8 cellular contexts compared by ENCODE assay signal in genomic region chr19:18203408-18203862, GRCh38. TPM values are rescaled to one million over a fixed set of nuclear protein-coding genes. Genes with fewer than 3 reads are reported as not detected.
A peak's percentile ranks its signal among the peaks of the same experiment; 100 is the strongest.
DNase-seq lines count a peak whose midpoint lies in the region; TF ChIP-seq lines count a peak whose summit lies in the region.

No MANE protein-coding gene starts in this region.

- peak; percentile 33 for DNase-seq in NCI-H2171 (lab: John Stamatoyannopoulos, UW)
- DNase-seq in NCI-H2171 treated with DMSO at 0.1 percent for 48 hours (lab: John Stamatoyannopoulos, UW), result no peak
- DNase-seq in Karpas-422, result peak; percentile 78
- DNase-seq in anterior cingulate cortex (lab: John Stamatoyannopoulos, UW), result peak in 37 of 58 donors; percentile 31 to 82 (median 63)
- DNase-seq in GM10248 (ENCODE audit: extremely low spot score), result no peak
- no peak for DNase-seq in GM13976 (ENCODE audit: low spot score)

- in situ Hi-C loops in GM13976 (cut with MboI; ENCODE audit: low sequenced_read_pairs, unreplicated experiment), result no loop called here

- peaks cover 18% of the 10 kb centered on the region; the same call in 1 of the 2 replicates for H3K36me3 ChIP-seq in Karpas-422 (ENCODE audit: insufficient read depth, low read length)
- peaks cover 21% of the 10 kb centered on the region; the same call in 1 of the 2 replicates for H3K36me3 ChIP-seq in iPS-20b (ENCODE audit: insufficient read depth, low read depth, low read length)

- H3K27me3 ChIP-seq in Karpas-422 (ENCODE audit: low read length) (no peaks in the 10 kb centered on the region), iPS-20b (ENCODE audit: insufficient read depth, low read length) (peaks cover 6% of the 10 kb centered on the region)

- H3K4me1 ChIP-seq in Karpas-422 (ENCODE audit: low read length) (peaks cover 30% of the 10 kb centered on the region), iPS-20b (ENCODE audit: insufficient read depth, low read length) (peaks cover 7% of the 10 kb centered on the region; the same call in 1 of the 2 replicates)

- CTCF ChIA-PET in GM10248 (lab: Yijun Ruan, JAX), result interaction anchor here (1.0 to 8.8 kb wide), 11 partner anchors 8 to 208 kb away, joined by 3 to 228 read pairs (median 7); partner anchors contain the start of gene MPV17L2

- peak overlapping the region; percentile 86 for H3K4me2 ChIP-seq in Karpas-422 (ENCODE audit: low read depth, low read length, poor library complexity, severe bottlenecking)

- peak overlapping the region; percentile 49; the same call in 1 of the 2 replicates for H2AFZ ChIP-seq in Karpas-422 (ENCODE audit: low read length)

- TF ChIP-seq CTCF in GM10248 (IDR thresholded peaks at IDR 0.05; ENCODE audit: control extremely low read depth, extremely low read depth, low read depth, missing control alignments), result no peak
- no peak for TF ChIP-seq CTCF in GM13976 (IDR thresholded peaks at IDR 0.05; ENCODE audit: borderline replicate concordance, control extremely low read depth, extremely low read depth, insufficient read depth, missing control alignments)

- POLR2A ChIA-PET in GM10248 (lab: Yijun Ruan, JAX), result interaction anchor here (0.6 to 3.3 kb wide), 7 partner anchors 10 to 189 kb away, joined by 3 to 36 read pairs (median 4); partner anchors contain the start of genes JUND and MPV17L2

- peak overlapping the region; percentile 80 for H3K9ac ChIP-seq in Karpas-422 (ENCODE audit: low read length)
- peak overlapping the region; percentile 65; the same call in 1 of the 2 replicates for H3K9ac ChIP-seq in iPS-20b (ENCODE audit: low read depth, low read length)

- no peaks in the 10 kb centered on the region for H3K9me2 ChIP-seq in Karpas-422 (replicated peaks; ENCODE audit: insufficient read depth, low read length)

- peak overlapping the region; percentile 47 for H3K27ac ChIP-seq in Karpas-422 (ENCODE audit: low read length)
- no peak overlapping the region for H3K27ac ChIP-seq in iPS-20b (ENCODE audit: low read length)
- H3K27ac ChIP-seq in skin epidermis, result peak overlapping the region in 12 of 21 experiments; percentile 8 to 86 (median 58)

- peaks cover 8% of the 10 kb centered on the region for H4K20me1 ChIP-seq in Karpas-422 (ENCODE audit: insufficient read depth, low read depth, low read length)

- peaks cover 22% of the 10 kb centered on the region for H3K79me2 ChIP-seq in Karpas-422 (ENCODE audit: low read length)

- H3K9me3 ChIP-seq in Karpas-422 (ENCODE audit: low read length) (no peaks in the 10 kb centered on the region), iPS-20b (ENCODE audit: insufficient read depth, low read depth, low read length) (no peaks in the 10 kb centered on the region)

- peak overlapping the region; percentile 93 for H3K4me3 ChIP-seq in Karpas-422 (ENCODE audit: low read length)
- peak overlapping the region; percentile 86 for H3K4me3 ChIP-seq in iPS-20b (ENCODE audit: low read length)
- peak overlapping the region; percentile 56 to 91 (median 68) for H3K4me3 ChIP-seq in skin epidermis

RNA-seq across cellular contexts. Expression of gene RAB3A, which starts 0.4 kb away (rescaled TPM):
- 2.5 and 6.2 TPM in 2 replicates for total RNA-seq in Karpas-422 (2014; rRNA removed; shearing (Covaris generic); ENCODE audit: low replicate concordance)

RNA-seq across cellular contexts. Expression of gene MPV17L2, which starts 10.4 kb away (rescaled TPM):
- 17.0 and 24.2 TPM in 2 replicates for total RNA-seq in Karpas-422 (2014; rRNA removed; shearing (Covaris generic); ENCODE audit: low replicate concordance)

RNA-seq across cellular contexts. Expression of gene PDE4C, which starts 22.8 kb away (rescaled TPM):
- total RNA-seq in Karpas-422 (2014; rRNA removed; shearing (Covaris generic); ENCODE audit: low replicate concordance), result not detected in 2 replicates

RNA-seq across cellular contexts. Expression of gene IFI30, which starts 29.8 kb away (rescaled TPM):
- 256 and 416 TPM in 2 replicates for total RNA-seq in Karpas-422 (2014; rRNA removed; shearing (Covaris generic); ENCODE audit: low replicate concordance)

RNA-seq across cellular contexts. Expression of gene PIK3R2, which starts 50.5 kb away (rescaled TPM):
- 5.1 and 5.7 TPM in 2 replicates for total RNA-seq in Karpas-422 (2014; rRNA removed; shearing (Covaris generic); ENCODE audit: low replicate concordance)

Comparison
In these comparisons a context has a peak if more than half of its experiments do, and no peak if none do; other contexts are left out.
1. DNase-seq: peak in NCI-H2171 (single experiment), Karpas-422 (single experiment) and anterior cingulate cortex (37 of 58); none in NCI-H2171 treated with DMSO at 0.1 percent for 48 hours (single experiment), GM10248 (single experiment) and GM13976 (single experiment).
2. Peak in every context shown above with its lines, with median percentiles within 50 percentile points of each other: H3K4me3 ChIP-seq.